ENCODE assay signal across 31 cellular contexts in the genomic region with DNA sequence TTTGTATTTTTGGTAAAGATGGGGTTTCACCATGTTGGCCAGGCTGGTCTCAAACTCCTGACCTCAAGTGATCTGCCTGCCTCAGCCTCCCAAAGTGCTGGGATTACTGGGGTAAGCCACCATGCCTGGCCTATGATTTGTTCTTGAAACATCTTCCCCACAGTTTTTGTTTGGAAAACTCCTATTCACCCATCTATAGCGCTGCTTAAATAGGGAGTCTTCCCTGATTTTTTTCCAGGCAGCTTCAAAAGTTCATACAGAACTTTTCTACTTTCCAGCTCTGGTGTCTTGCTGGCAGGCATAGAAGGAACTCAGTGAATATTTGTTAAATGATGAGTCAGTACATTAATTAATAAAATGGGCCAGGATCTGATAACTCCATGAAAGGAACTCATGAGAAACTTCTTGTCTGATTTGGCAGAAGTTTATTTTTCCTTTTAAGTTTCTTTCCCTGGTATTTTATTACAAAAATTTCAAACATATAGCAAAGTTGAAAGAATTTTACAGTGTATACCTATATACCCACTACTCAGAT. TPM values are rescaled to one million over a fixed set of nuclear protein-coding genes. Genes with fewer than 3 reads are reported as not detected.
"Had no signal": no experiment of that assay in that cellular context is flagged by ENCODE, and none has a peak within 500 bp of the region (broad histone marks: within the 10 kb centered on the region; RNA-seq: fewer than 3 reads in every experiment).

No MANE protein-coding gene starts in this region.

- DNase-seq: activated B cell treated with CpG ODN at 0.5 μM for 24 hours; activated CD4-positive, alpha-beta memory T cell treated with anti-CD3 and anti-CD28 coated beads, Interleukin-2, amount 10 ng/mL, durations not matched to agents 7 days and 5 days; activated CD4-positive, alpha-beta T cell treated with anti-CD3 and anti-CD28 coated beads for 48 hours; activated CD4-positive, CD25-positive, alpha-beta regulatory T cell treated with anti-CD3 and anti-CD28 coated beads, Interleukin-2, amount 50 U/mL, for 72 hours; activated gamma-delta T cell; activated naive CD4-positive, alpha-beta T cell treated with anti-CD3 and anti-CD28 coated beads for 36 hours; activated T-cell treated with anti-CD3 and anti-CD28 coated beads, Interleukin-2, amount 50 U/mL, for 24 hours; body of pancreas; caudate nucleus; cerebellar nuclear complex; Karpas-422; MG63; NCI-H1048; NCI-H1105 treated with DMSO at 0.1 percent for 48 hours; NCI-H1436; NCI-H1694; NCI-H1930; NCI-H2081 treated with DMSO at 0.1 percent for 48 hours; NCI-H345; NCI-H524 treated with DMSO at 0.1 percent for 48 hours; Peyer's patch; RPMI8226; SHP77 treated with DMSO at 0.1 percent for 48 hours; SW 1271; T-helper 1 cell; T-helper 2 cell; T-helper 9 cell had no signal

- H3K27me3 ChIP-seq: adrenal gland, body of pancreas, MG63, Peyer's patch, SJSA1 had no signal

- H3K4me1 ChIP-seq: adrenal gland, body of pancreas, Peyer's patch, SJSA1 had no signal

- H3K4me3 ChIP-seq: adrenal gland, body of pancreas, MG63, Peyer's patch, SJSA1 had no signal

- H3K27ac ChIP-seq: adrenal gland, body of pancreas, Peyer's patch, SJSA1 had no signal

- H3K36me3 ChIP-seq: adrenal gland, MG63, SJSA1 had no signal

- H3K9me3 ChIP-seq: body of pancreas, SJSA1 had no signal

RNA-seq across cellular contexts. Expression of gene TTC22, which starts 33.0 kb away (rescaled TPM):
- total RNA-seq: astrocyte, NCI-H460, SJSA1 had no signal
